ENCODE assay signal across 8 cellular contexts in the genomic region with DNA sequence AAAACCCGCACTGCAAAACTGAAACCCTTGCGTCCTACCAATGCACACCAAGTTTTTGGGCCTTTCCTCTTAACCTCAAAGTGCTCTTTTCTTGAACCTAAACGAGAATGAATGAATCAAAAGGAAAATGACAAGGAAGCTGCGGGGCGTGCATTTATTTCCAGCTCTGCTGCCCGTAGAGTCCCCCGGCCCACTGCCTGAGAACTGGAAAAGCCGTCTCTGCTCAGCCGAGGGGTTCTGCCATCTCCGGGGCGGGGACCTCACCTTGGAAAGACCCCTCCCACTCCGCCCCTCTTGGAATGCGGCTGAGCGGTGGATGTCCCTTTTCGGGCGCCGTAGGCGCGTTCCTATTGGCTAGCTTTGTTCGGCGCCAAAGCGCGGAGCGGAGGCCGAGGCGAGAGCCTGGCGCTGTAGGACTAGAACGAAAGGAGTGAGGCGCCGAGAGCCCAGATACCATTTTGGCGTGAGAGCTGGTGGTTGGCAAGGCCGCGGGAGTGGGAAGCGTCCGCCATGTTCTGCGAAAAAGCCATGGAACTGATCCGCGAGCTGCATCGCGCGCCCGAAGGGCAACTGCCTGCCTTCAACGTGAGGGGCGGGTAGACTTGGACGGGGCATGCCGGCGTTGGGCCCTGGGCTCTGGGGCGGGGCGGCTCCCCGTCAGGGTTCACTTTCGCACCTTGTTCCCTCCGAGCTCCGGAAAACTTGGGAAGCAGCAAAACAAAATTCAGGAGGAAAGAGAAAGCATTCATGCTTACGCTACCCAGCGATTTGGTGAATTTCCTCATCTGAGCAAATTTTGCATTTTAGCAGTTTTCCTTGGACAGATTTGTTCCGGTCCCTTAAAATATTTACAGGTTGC. TPM values are rescaled to one million over a fixed set of nuclear protein-coding genes. Genes with fewer than 3 reads are reported as not detected.
DNase-seq lines count a peak whose midpoint lies in the region; ATAC-seq and TF ChIP-seq lines count a peak whose summit lies in the region.

A gene (plus strand): TSS at position 363 of the 859 bp plus-strand sequence. CDS start 148 bp downstream, at position 511.

- H3K9me3 ChIP-seq in SK-N-MC (ENCODE audit: low read depth, low read length) (no peaks in the 10 kb centered on the region; the same call in 1 of the 2 replicates), testis (no peaks in the 10 kb centered on the region)

- peaks cover 20% of the 10 kb centered on the region for H3K9me3 Mint-ChIP-seq in HFFc6
- peaks cover 15% of the 10 kb centered on the region for H3K9me3 Mint-ChIP-seq in activated naive CD4-positive, alpha-beta T cell treated with anti-CD3 and anti-CD28 coated beads for 36 hours

- peaks cover 2% of the 10 kb centered on the region; the same call in 1 of the 2 replicates for H3K27me3 Mint-ChIP-seq in HFFc6 (ENCODE audit: insufficient read depth)
- no peaks in the 10 kb centered on the region for H3K27me3 Mint-ChIP-seq in activated naive CD4-positive, alpha-beta T cell treated with anti-CD3 and anti-CD28 coated beads for 36 hours (ENCODE audit: low read depth)

- H3K4me3 ChIP-seq in SK-N-MC, result peak within 1 kb of the TSS; percentile 93
- peak within 1 kb of the TSS; percentile 60 to 70 for H3K4me3 ChIP-seq in testis

- DNase-seq in GM10248 (ENCODE audit: extremely low spot score) (peak; percentile 91), HFFc6 (peak; percentile 85), MV-4-11 (lab: John Stamatoyannopoulos, UW) (peak; percentile 77), SK-N-MC (ENCODE audit: low read depth, low spot score) (peak; percentile 73), glomerular visceral epithelial cell (ENCODE audit: extremely low spot score) (peak; percentile 96), omental fat pad (ENCODE audit: low spot score) (peak; percentile 38), testis (peak; percentile 92)
- DNase-seq in activated naive CD4-positive, alpha-beta T cell treated with anti-CD3 and anti-CD28 coated beads for 36 hours, result peak; percentile 92

- POLR2A ChIA-PET in GM10248 (lab: Yijun Ruan, JAX), result interaction anchor here (1.2 kb wide), 1 partner anchor 11 kb away, joined by 3 read pairs; no protein-coding TSS in a partner anchor

- 1% methylated on average over 44 to 53 of the region's 56 CpGs for WGBS in testis, 2 donors

- H3K4me3 Mint-ChIP-seq in HFFc6, result peak within 1 kb of the TSS; percentile 91
- H3K4me3 Mint-ChIP-seq in activated naive CD4-positive, alpha-beta T cell treated with anti-CD3 and anti-CD28 coated beads for 36 hours, result peak within 1 kb of the TSS; percentile 92

- H3K9ac ChIP-seq in SK-N-MC (ENCODE audit: insufficient read length), result peak within 1 kb of the TSS; percentile 99

- peak; percentile 96 for ATAC-seq in omental fat pad (ENCODE audit: low FRiP score)

- peaks cover 21% of the 10 kb centered on the region for H3K4me1 Mint-ChIP-seq in HFFc6 (ENCODE audit: low read depth)
- H3K4me1 Mint-ChIP-seq in activated naive CD4-positive, alpha-beta T cell treated with anti-CD3 and anti-CD28 coated beads for 36 hours (ENCODE audit: low read depth), result peaks cover 17% of the 10 kb centered on the region

- TF ChIP-seq POLR2A in testis (IDR thresholded peaks at IDR 0.05), result no peak

- peak within 1 kb of the TSS; percentile 81 for H3K27ac Mint-ChIP-seq in HFFc6
- peak within 1 kb of the TSS; percentile 91 for H3K27ac Mint-ChIP-seq in activated naive CD4-positive, alpha-beta T cell treated with anti-CD3 and anti-CD28 coated beads for 36 hours

- H3K36me3 ChIP-seq in SK-N-MC (ENCODE audit: insufficient read depth, low read length), result peaks cover 14% of the 10 kb centered on the region
- no peaks in the 10 kb centered on the region for H3K36me3 ChIP-seq in testis (ENCODE audit: low read depth, missing control alignments)

- peaks cover 20% of the 10 kb centered on the region for H3K36me3 Mint-ChIP-seq in HFFc6 (ENCODE audit: low read depth)
- peaks cover 17% of the 10 kb centered on the region for H3K36me3 Mint-ChIP-seq in activated naive CD4-positive, alpha-beta T cell treated with anti-CD3 and anti-CD28 coated beads for 36 hours (ENCODE audit: low read depth)

- intact Hi-C loops in activated naive CD4-positive, alpha-beta T cell treated with anti-CD3 and anti-CD28 coated beads for 36 hours (cut with micrococcal nuclease), result loop anchor here (1.0 to 10.0 kb wide), 10 partner anchors 16 to 1373 kb away; a partner anchor contains a TSS
- intact Hi-C loops in testis (cut with DNase I; ENCODE audit: low total_unique reads), result no loop called here

- H3K27me3 ChIP-seq in testis, result no peaks in the 10 kb centered on the region

- peaks cover 4% of the 10 kb centered on the region for H3K4me1 ChIP-seq in testis

- H3K27ac ChIP-seq in SK-N-MC, result peak within 1 kb of the TSS; percentile 86
- H3K27ac ChIP-seq in testis, result peak within 1 kb of the TSS in 1 of 2 donors; percentile 9

- no peak for TF ChIP-seq CTCF in GM10248 (IDR thresholded peaks at IDR 0.05; ENCODE audit: control extremely low read depth, extremely low read depth, low read depth, missing control alignments)
- no peak for TF ChIP-seq CTCF in HFFc6 (IDR thresholded peaks at IDR 0.05)
- TF ChIP-seq CTCF in omental fat pad (IDR thresholded peaks at IDR 0.05), result no peak
- no peak for TF ChIP-seq CTCF in testis (IDR thresholded peaks at IDR 0.05)

- CTCF ChIA-PET in GM10248 (lab: Yijun Ruan, JAX), result interaction anchor here (1.0 to 4.4 kb wide), 9 partner anchors 9 to 414 kb away, joined by 3 to 51 read pairs (median 5); no protein-coding TSS in a partner anchor
- CTCF ChIA-PET in activated naive CD4-positive, alpha-beta T cell treated with anti-CD3 and anti-CD28 coated beads for 36 hours (lab: Charles Lee), result interaction anchor here (0.6 to 1.9 kb wide), 11 partner anchors 9 to 1329 kb away, joined by 3 to 11 read pairs (median 3); no protein-coding TSS in a partner anchor

RNA-seq across cellular contexts. Expression of the gene that starts here (rescaled TPM):
- total RNA-seq in HFFc6 (2021; fragmentation: NEBNext Ultra II Directional; extraction: Animal tissue kit (Norgen Biotek cat#: 25700)), result 10 to 100 TPM in 5 of 6 experiments, 1 to 10 TPM in 1; 7.5 to 13.9 (median 11.7) TPM
- 10 to 100 TPM; 25.5 to 27.7 TPM for total RNA-seq in activated naive CD4-positive, alpha-beta T cell treated with anti-CD3 and anti-CD28 coated beads for 36 hours
- total RNA-seq in omental fat pad (1 to 10 TPM in 1 of 4 donors, under 1 TPM in 3; 0.13 to 1.1 (median 0.58) TPM), testis (10 to 100 TPM; 14.2 to 23.7 TPM)
- polyA plus RNA-seq in testis (ENCODE audit: insufficient read depth, low read depth, low replicate concordance), result 19.9 TPM

Comparison
In these comparisons a context has a peak if more than half of its experiments do, and no peak if none do; other contexts are left out.
1. RNA of the gene that starts here (total RNA-seq): 25.5 to 27.7 TPM in activated naive CD4-positive, alpha-beta T cell treated with anti-CD3 and anti-CD28 coated beads for 36 hours, 14.2 to 23.7 TPM in testis and 7.5 to 13.9 TPM in HFFc6; 0.13 to 1.1 TPM in omental fat pad; every median in the first group is over 4 times any median in the second.
2. DNase-seq: peak in every context shown above with its lines; median percentile 96 in glomerular visceral epithelial cell; 92 in activated naive CD4-positive, alpha-beta T cell treated with anti-CD3 and anti-CD28 coated beads for 36 hours; 92 in testis; 91 in GM10248; 85 in HFFc6; 77 in MV-4-11; 73 in SK-N-MC; 38 in omental fat pad.